ENCODE assay signal across 23 cellular contexts in genomic region chr9:81459591-81459990, GRCh38.
"Had no signal": no experiment of that assay in that cellular context is flagged by ENCODE, and none has a peak within 500 bp of the region (broad histone marks: within the 10 kb centered on the region; RNA-seq: fewer than 3 reads in every experiment).

No MANE protein-coding gene starts in this region.

- H3K4me3 Mint-ChIP-seq: dendritic cell treated with granulocyte-macrophage colony-stimulating factor and Interleukin-4, amounts not matched to agents 40 ng/mL and 50 ng/mL, for 4 days; effector memory CD8-positive, alpha-beta T cell; endodermal cell had no signal

- FAIRE-seq: colon, endometrium, endothelial cell of umbilical vein had no signal

- H3K27me3 Mint-ChIP-seq: dendritic cell treated with granulocyte-macrophage colony-stimulating factor and Interleukin-4, amounts not matched to agents 40 ng/mL and 50 ng/mL, for 4 days; effector memory CD8-positive, alpha-beta T cell had no signal

- H3K27ac Mint-ChIP-seq: dendritic cell treated with granulocyte-macrophage colony-stimulating factor and Interleukin-4, amounts not matched to agents 40 ng/mL and 50 ng/mL, for 4 days; effector memory CD8-positive, alpha-beta T cell; endodermal cell had no signal

- DNase-seq: colonic mucosa; cortex of kidney; dermis blood vessel endothelial cell; dorsolateral prefrontal cortex; effector CD4-positive, alpha-beta T cell; effector CD8-positive, alpha-beta T cell; effector memory CD4-positive, alpha-beta T cell; effector memory CD8-positive, alpha-beta T cell; endodermal cell; erythroblast; esophagus squamous epithelium; foreskin fibroblast; foreskin keratinocyte; foreskin melanocyte; gastrocnemius medialis; glutamatergic neuron; head of caudate nucleus; heart left ventricle; heart right ventricle had no signal

- H3K9me3 Mint-ChIP-seq: dendritic cell treated with granulocyte-macrophage colony-stimulating factor and Interleukin-4, amounts not matched to agents 40 ng/mL and 50 ng/mL, for 4 days; endodermal cell had no signal
